In genomic region chr19:42401365-42402303, GRCh38 we compare ENCODE assay signal across 8 cellular contexts. TPM values are rescaled to one million over a fixed set of nuclear protein-coding genes. Genes with fewer than 3 reads are reported as not detected.
DNase-seq lines count a peak whose midpoint lies in the region; ATAC-seq, FAIRE-seq and TF ChIP-seq lines count a peak whose summit lies in the region.

No MANE protein-coding gene starts in this region.

- H3K27ac Mint-ChIP-seq in astrocyte (ENCODE audit: unreplicated experiment): peak overlapping the region; percentile 75

- peak; percentile 78 for DNase-seq in G401 (ENCODE audit: low spot score)
- peak; percentile 67 for DNase-seq in MV-4-11 (lab: John Stamatoyannopoulos, UW)
- peak; percentile 41 for DNase-seq in T-helper 22 cell (ENCODE audit: low read depth)
- peak; percentile 38 for DNase-seq in astrocyte (ENCODE audit: low read depth)
- DNase-seq in hepatocyte (ENCODE audit: low spot score): peak; percentile 87
- peak; percentile 65 for DNase-seq in renal cortical epithelial cell (ENCODE audit: low read depth)
- DNase-seq in uterus: peak; percentile 79 to 87

- H3K4me2 ChIP-seq in astrocyte (ENCODE audit: low read length) (peak overlapping the region; percentile 92), hepatocyte (peak overlapping the region; percentile 100)

- H3K27ac ChIP-seq in astrocyte (ENCODE audit: low read depth, low read length) (no peak overlapping the region), hepatocyte (peak overlapping the region; percentile 52), uterus (peak overlapping the region; percentile 47 to 74)

- H3K79me2 ChIP-seq in astrocyte (ENCODE audit: insufficient read depth, low read length): peaks cover 3% of the 10 kb centered on the region
- H3K79me2 ChIP-seq in hepatocyte: peaks cover 7% of the 10 kb centered on the region

- H3K9me3 Mint-ChIP-seq in astrocyte (ENCODE audit: unreplicated experiment): no peaks in the 10 kb centered on the region

- no peaks in the 10 kb centered on the region for H3K9me3 ChIP-seq in astrocyte (ENCODE audit: insufficient read depth, low read depth, low read length)
- H3K9me3 ChIP-seq in hepatocyte (ENCODE audit: low read depth): no peaks in the 10 kb centered on the region
- H3K9me3 ChIP-seq in uterus: no peaks in the 10 kb centered on the region

- H4K20me1 ChIP-seq in astrocyte (ENCODE audit: insufficient read depth, low read length) (peaks cover 14% of the 10 kb centered on the region), hepatocyte (ENCODE audit: insufficient read depth, poor library complexity, severe bottlenecking) (no peaks in the 10 kb centered on the region)

- H3K27me3 ChIP-seq in astrocyte (ENCODE audit: insufficient read depth, low read length): no peaks in the 10 kb centered on the region
- no peaks in the 10 kb centered on the region for H3K27me3 ChIP-seq in hepatocyte
- H3K27me3 ChIP-seq in uterus: no peaks in the 10 kb centered on the region

- H3K4me3 Mint-ChIP-seq in astrocyte (ENCODE audit: unreplicated experiment): peak overlapping the region; percentile 86

- TF ChIP-seq CTCF in astrocyte (IDR thresholded peaks at IDR 0.05; ENCODE audit: insufficient read depth, low read depth, low read length): peak; percentile 79
- TF ChIP-seq CTCF in hepatocyte (IDR thresholded peaks at IDR 0.05; ENCODE audit: poor library complexity): peak; percentile 91
- TF ChIP-seq CTCF in uterus (IDR thresholded peaks at IDR 0.05): peak; percentile 66 to 83 (median 77)

- no peak for TF ChIP-seq POLR2A in uterus (IDR thresholded peaks at IDR 0.05)

- H2AFZ ChIP-seq in astrocyte (ENCODE audit: low read depth, low read length): peak overlapping the region; percentile 74
- peak overlapping the region; percentile 94 for H2AFZ ChIP-seq in hepatocyte

- no peaks in the 10 kb centered on the region for H3K9me2 ChIP-seq in hepatocyte (replicated peaks; ENCODE audit: insufficient read depth)

- in situ Hi-C loops in G401 (cut with HindIII; ENCODE audit: low sequenced_read_pairs): no loop called here

- WGBS in hepatocyte (ENCODE audit: low lambda C conversion rate, missing lambda C conversion rate): 1% methylated on average over 58 of the region's 80 CpGs

- ATAC-seq in GM21723 (IDR thresholded peaks at IDR 0.05; ENCODE audit: unreplicated experiment): no peak

- H3K4me3 ChIP-seq in astrocyte (ENCODE audit: insufficient read depth, low read depth, low read length) (peak overlapping the region; percentile 43), hepatocyte (peak overlapping the region; percentile 82), uterus (peak overlapping the region; percentile 56 to 62)

- H3K9ac ChIP-seq in astrocyte (ENCODE audit: low read length): peak overlapping the region; percentile 61

- peaks cover 14% of the 10 kb centered on the region for H3K4me1 Mint-ChIP-seq in astrocyte (ENCODE audit: low read depth, unreplicated experiment)

- FAIRE-seq in astrocyte (lab: Jason Lieb, UNC): no peak

- intact Hi-C loops in uterus (cut with DNase I; ENCODE audit: low total_unique reads): no loop called here

- no peaks in the 10 kb centered on the region for H3K27me3 Mint-ChIP-seq in astrocyte (ENCODE audit: low read depth, unreplicated experiment)

- H3K36me3 ChIP-seq in astrocyte (ENCODE audit: insufficient read depth, low read length) (no peaks in the 10 kb centered on the region), hepatocyte (replicated peaks; ENCODE audit: insufficient read depth, low read depth) (no peaks in the 10 kb centered on the region), uterus (no peaks in the 10 kb centered on the region)

- H3K4me1 ChIP-seq in astrocyte (ENCODE audit: insufficient read depth, low read length) (peaks cover 14% of the 10 kb centered on the region), hepatocyte (ENCODE audit: insufficient read depth) (peaks cover 7% of the 10 kb centered on the region), uterus (peaks cover 5 to 6% of the 10 kb centered on the region in 2 donors)

- H3K36me3 Mint-ChIP-seq in astrocyte (ENCODE audit: low read depth, unreplicated experiment): peaks cover 1% of the 10 kb centered on the region

RNA-seq across cellular contexts. Expression of gene CNFN, which starts 11.5 kb away (rescaled TPM):
- 3.9 TPM in 1 of 2 replicates, not detected in the other for total RNA-seq in G401 (2014; rRNA removed; shearing (Covaris generic))
- total RNA-seq in astrocyte: 0.61 and 2.5 TPM in 2 replicates
- total RNA-seq in hepatocyte: 0.93 TPM in 1 of 2 replicates, not detected in the other
- 8.3 and 8.8 TPM in 2 replicates for polyA plus RNA-seq in hepatocyte
- total RNA-seq in renal cortical epithelial cell: not detected in 2 replicates
- 1 to 10 TPM in 1 of 4 donors, not detected in 3; 2.6 TPM for total RNA-seq in uterus

RNA-seq across cellular contexts. Expression of gene LIPE, which starts 25.6 kb away (rescaled TPM):
- total RNA-seq in G401 (2014; rRNA removed; shearing (Covaris generic)): 26.5 and 29.0 TPM in 2 replicates
- 1.3 and 2.0 TPM in 2 replicates for total RNA-seq in astrocyte
- total RNA-seq in hepatocyte: 6.4 and 11.2 TPM in 2 replicates
- polyA plus RNA-seq in hepatocyte: 5.4 and 7.1 TPM in 2 replicates
- total RNA-seq in renal cortical epithelial cell: 1.2 and 1.4 TPM in 2 replicates
- total RNA-seq in uterus: 10 to 100 TPM in 1 of 4 donors, 1 to 10 TPM in 1, not detected in 2; 9.5 to 26.0 TPM

RNA-seq across cellular contexts. Expression of gene CXCL17, which starts 41.1 kb away (rescaled TPM):
- not detected in 2 replicates for total RNA-seq in G401 (2014; rRNA removed; shearing (Covaris generic))
- total RNA-seq in astrocyte: not detected in 2 replicates
- total RNA-seq in hepatocyte: 4.4 and 6.7 TPM in 2 replicates
- 15.3 and 16.7 TPM in 2 replicates for polyA plus RNA-seq in hepatocyte
- total RNA-seq in renal cortical epithelial cell: not detected in 2 replicates
- total RNA-seq in uterus: not detected
